8 cellular contexts compared by ENCODE assay signal in the genomic region with DNA sequence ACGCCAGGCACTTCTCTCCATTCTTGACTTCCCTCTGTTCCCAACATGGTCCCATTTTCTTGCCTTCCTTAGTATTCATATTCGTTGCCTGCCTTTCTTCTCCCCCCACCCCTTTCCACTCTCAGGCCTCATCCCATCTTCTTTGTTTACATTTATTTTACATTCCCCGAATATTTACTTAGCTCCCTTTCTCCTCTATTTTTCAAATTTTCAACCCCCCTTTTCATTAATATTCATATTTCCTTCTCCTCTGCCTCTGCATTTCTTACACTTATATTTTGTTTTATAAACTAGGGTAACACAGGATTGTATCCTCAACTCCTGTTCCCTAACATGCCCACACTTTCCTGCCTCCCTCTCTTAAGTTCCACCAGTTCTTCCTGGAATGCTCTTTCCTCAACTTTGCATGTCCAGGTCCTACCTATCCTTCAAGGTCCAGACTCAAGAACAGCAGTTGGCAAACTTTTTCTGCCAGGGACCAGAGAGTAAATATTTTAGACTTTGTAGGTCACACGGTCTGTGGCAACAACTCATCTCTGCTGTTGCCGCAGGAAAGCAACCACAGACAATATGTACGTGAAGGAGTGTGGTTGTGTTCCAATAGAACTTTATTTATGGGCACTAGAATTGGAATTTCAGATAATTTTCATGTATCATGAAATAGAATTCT. TPM values are rescaled to one million over a fixed set of nuclear protein-coding genes. Genes with fewer than 3 reads are reported as not detected.
A peak's percentile ranks its signal among the peaks of the same experiment; 100 is the strongest.
DNase-seq lines count a peak whose midpoint lies in the region; ATAC-seq and TF ChIP-seq lines count a peak whose summit lies in the region.

No MANE protein-coding gene starts in this region.

- no peaks in the 10 kb centered on the region for H3K27me3 ChIP-seq in ACC112 (ENCODE audit: insufficient read depth, low read length)
- no peaks in the 10 kb centered on the region for H3K27me3 ChIP-seq in mucosa of stomach (ENCODE audit: control insufficient read depth, insufficient read depth, low read length)

- peaks cover 19% of the 10 kb centered on the region for H3K4me1 ChIP-seq in ACC112 (ENCODE audit: control insufficient read depth, insufficient read depth, low read length, unreplicated experiment)
- peaks cover 29% of the 10 kb centered on the region for H3K4me1 ChIP-seq in mucosa of stomach (ENCODE audit: control insufficient read depth, insufficient read depth, low read length)

- H3K27ac ChIP-seq in ACC112 (ENCODE audit: low read depth, low read length), result peak overlapping the region; percentile 69; the same call in 1 of the 2 replicates

- peak overlapping the region; percentile 15 for H2AFZ ChIP-seq in ACC112 (ENCODE audit: low read length, unreplicated experiment)

- H3K9ac ChIP-seq in mucosa of stomach (ENCODE audit: low read length), result peak overlapping the region; percentile 61

- H3K9me3 Mint-ChIP-seq in MCF 10A (ENCODE audit: unreplicated experiment), result no peaks in the 10 kb centered on the region

- H3K27me3 Mint-ChIP-seq in MCF 10A (ENCODE audit: insufficient read depth, unreplicated experiment), result no peaks in the 10 kb centered on the region

- no TSS peak for BruUV-seq in MCF 10A (replicated peaks; lab: Mats Ljungman, UMichigan)

- no peaks in the 10 kb centered on the region for H3K9me3 ChIP-seq in mucosa of stomach (ENCODE audit: control insufficient read depth, low read length)

- peaks cover 21% of the 10 kb centered on the region for H3K4me1 Mint-ChIP-seq in MCF 10A (ENCODE audit: insufficient read depth, unreplicated experiment)

- intact Hi-C loops in MCF 10A (cut with micrococcal nuclease), result no loop called here

- peaks cover 24% of the 10 kb centered on the region for H3K36me3 Mint-ChIP-seq in MCF 10A (ENCODE audit: insufficient read depth, unreplicated experiment)

- H3K4me3 ChIP-seq in ACC112 (ENCODE audit: low read depth, low read length), result peak overlapping the region; percentile 95
- peak overlapping the region; percentile 77 for H3K4me3 ChIP-seq in mucosa of stomach (ENCODE audit: low read length)

- POLR2A ChIA-PET in MCF 10A (lab: Yijun Ruan, JAX), result interaction anchor here (1.0 to 6.4 kb wide), 14 partner anchors 10 to 130 kb away, joined by 3 to 133 read pairs (median 8); a partner anchor contains a TSS

- DNase-seq in HT-29 (ENCODE audit: low spot score) (peak; percentile 25), MCF 10A (ENCODE audit: unreplicated experiment) (no peak), NK-92 (lab: John Stamatoyannopoulos, UW; ENCODE audit: unreplicated experiment) (no peak)
- DNase-seq in activated CD4-positive, alpha-beta T cell treated with anti-CD3 and anti-CD28 coated beads, Interleukin-2, amount 50 U/mL, for 4 hours, result no peak

- H3K4me3 Mint-ChIP-seq in MCF 10A (ENCODE audit: unreplicated experiment), result peak overlapping the region; percentile 87

- no peak for ATAC-seq in HG03439 (IDR thresholded peaks at IDR 0.05; ENCODE audit: unreplicated experiment)
- ATAC-seq in HG03159 (IDR thresholded peaks at IDR 0.05; ENCODE audit: unreplicated experiment), result no peak

- no peak for TF ChIP-seq CTCF in MCF 10A (IDR thresholded peaks at IDR 0.05; ENCODE audit: unreplicated experiment)

- CTCF ChIA-PET in MCF 10A (lab: Yijun Ruan, JAX), result interaction anchor here (1.0 to 1.9 kb wide), 6 partner anchors 12 to 131 kb away, joined by 3 to 16 read pairs (median 5); no protein-coding TSS in a partner anchor

- peak overlapping the region; percentile 65 for H3K27ac Mint-ChIP-seq in MCF 10A (ENCODE audit: low read depth, unreplicated experiment)

- H3K36me3 ChIP-seq in ACC112 (ENCODE audit: insufficient read depth, low read length), result peaks cover 17% of the 10 kb centered on the region
- no peaks in the 10 kb centered on the region for H3K36me3 ChIP-seq in mucosa of stomach (ENCODE audit: control insufficient read depth, insufficient read depth, low read length)

- peaks cover 44% of the 10 kb centered on the region for H3K79me2 ChIP-seq in ACC112 (ENCODE audit: control insufficient read depth, insufficient read depth, low read length, unreplicated experiment)

RNA-seq across cellular contexts. Expression of a gene that starts 29.8 kb away (rescaled TPM):
- 0.10 and 1.0 TPM in 2 replicates for total RNA-seq in HT-29 (2014; rRNA removed; shearing (Covaris generic))
- total RNA-seq in MCF 10A (2022), result 0.32 TPM in 1 of 2 replicates, not detected in the other
